Comparison of ENCODE assay signal across 34 cellular contexts in genomic region chr20:46268662-46269061, GRCh38. TPM values are rescaled to one million over a fixed set of nuclear protein-coding genes. Genes with fewer than 3 reads are reported as not detected.
"Had no signal": no experiment of that assay in that cellular context is flagged by ENCODE, and none has a peak within 500 bp of the region (broad histone marks: within the 10 kb centered on the region; RNA-seq: fewer than 3 reads in every experiment).

No MANE protein-coding gene starts in this region.

- H3K9me3 Mint-ChIP-seq: activated CD8-positive, alpha-beta T cell treated with anti-CD3 and anti-CD28 coated beads for 36 hours had no signal

- H3K4me1 ChIP-seq: ascending aorta had no signal

- H3K27ac ChIP-seq: ascending aorta, cardiac muscle cell, PC-9, RWPE1, VCaP had no signal

- H2AFZ ChIP-seq: PC-9 had no signal

- H3K4me3 ChIP-seq: ascending aorta, cardiac muscle cell, PC-9 had no signal

- H3K9me3 ChIP-seq: ascending aorta had no signal

- DNase-seq: activated CD4-positive, alpha-beta T cell treated with anti-CD3 and anti-CD28 coated beads, Interleukin-2, amount 10 ng/mL, durations not matched to agents 24 days and 14 days; activated CD4-positive, alpha-beta T cell treated with anti-CD3 and anti-CD28 coated beads, Interleukin-2, amount 50 U/mL, for 4 hours; activated CD8-positive, alpha-beta T cell treated with anti-CD3 and anti-CD28 coated beads for 36 hours; activated effector memory CD4-positive, alpha-beta T cell treated with anti-CD3 and anti-CD28 coated beads, Interleukin-2, amount 50 U/mL, for 16 hours; activated naive CD4-positive, alpha-beta T cell; activated naive CD4-positive, alpha-beta T cell treated with anti-CD3 and anti-CD28 coated beads, Interleukin-2, amount 50 U/mL, for 16 hours; activated naive CD8-positive, alpha-beta T cell treated with anti-CD3 and anti-CD28 coated beads for 36 hours; activated T-cell treated with anti-CD3 and anti-CD28 coated beads, Interleukin-2, amount 50 U/mL, for 1 hour; activated T-cell treated with anti-CD3 and anti-CD28 coated beads, Interleukin-2, amount 50 U/mL, for 72 hours; amniotic stem cell; NCI-H1105; NCI-H345; NCI-H524 treated with DMSO at 0.1 percent for 48 hours; NCI-H748 treated with DMSO at 0.1 percent for 48 hours; NK-92 treated with Interleukin-12 subunit alpha and Interleukin-12 subunit beta, amount 100 ng/mL, for 24 hours; PC-9; SIG-M5; T-helper 1 cell; T-helper 2 cell; T-helper 9 cell had no signal

- H3K4me1 Mint-ChIP-seq: activated CD4-positive, alpha-beta T cell treated with anti-CD3 and anti-CD28 coated beads, Interleukin-2, amount 10 ng/mL, durations not matched to agents 24 days and 14 days; activated naive CD8-positive, alpha-beta T cell treated with anti-CD3 and anti-CD28 coated beads for 36 hours; activated T-helper 17 cell treated with anti-CD3 and anti-CD28 coated beads, Interleukin-2, amount 50 U/mL, for 72 hours; central memory CD8-positive, alpha-beta T cell had no signal

- H3K4me2 ChIP-seq: PC-9 had no signal

- H3K27ac Mint-ChIP-seq: activated CD4-positive, alpha-beta T cell treated with anti-CD3 and anti-CD28 coated beads, Interleukin-2, amount 10 ng/mL, durations not matched to agents 24 days and 14 days; activated CD8-positive, alpha-beta T cell treated with anti-CD3 and anti-CD28 coated beads for 36 hours; activated naive CD8-positive, alpha-beta T cell treated with anti-CD3 and anti-CD28 coated beads for 36 hours; activated T-cell treated with anti-CD3 and anti-CD28 coated beads, Interleukin-2, amount 50 U/mL, for 72 hours; activated T-helper 17 cell treated with anti-CD3 and anti-CD28 coated beads, Interleukin-2, amount 50 U/mL, for 72 hours had no signal

- H3K4me3 Mint-ChIP-seq: activated CD4-positive, alpha-beta T cell treated with anti-CD3 and anti-CD28 coated beads, Interleukin-2, amount 10 ng/mL, durations not matched to agents 24 days and 14 days; activated CD8-positive, alpha-beta T cell treated with anti-CD3 and anti-CD28 coated beads for 36 hours; activated naive CD8-positive, alpha-beta T cell treated with anti-CD3 and anti-CD28 coated beads for 36 hours; activated T-cell treated with anti-CD3 and anti-CD28 coated beads, Interleukin-2, amount 50 U/mL, for 72 hours; activated T-helper 17 cell treated with anti-CD3 and anti-CD28 coated beads, Interleukin-2, amount 50 U/mL, for 72 hours; central memory CD8-positive, alpha-beta T cell had no signal

- ATAC-seq: activated CD8-positive, alpha-beta T cell treated with anti-CD3 and anti-CD28 coated beads for 36 hours; activated T-cell treated with anti-CD3 and anti-CD28 coated beads, Interleukin-2, amount 50 U/mL, for 72 hours; activated T-helper 17 cell treated with anti-CD3 and anti-CD28 coated beads, Interleukin-2, amount 50 U/mL, for 72 hours; Right ventricle myocardium inferior; SK-N-SH treated with all-trans-retinoic acid at 6 μM for 48 hours had no signal

- H3K27me3 ChIP-seq: ascending aorta, cardiac muscle cell had no signal

- FAIRE-seq: RCC 7860 had no signal

- H3K36me3 ChIP-seq: ascending aorta, cardiac muscle cell had no signal

RNA-seq across cellular contexts. Expression of gene CDH22, which starts 39.6 kb away (rescaled TPM):
- total RNA-seq: activated CD4-positive, alpha-beta T cell treated with anti-CD3 and anti-CD28 coated beads, Interleukin-2, amount 10 ng/mL, durations not matched to agents 24 days and 14 days; activated CD8-positive, alpha-beta memory T cell treated with anti-CD3 and anti-CD28 coated beads for 36 hours; activated CD8-positive, alpha-beta T cell treated with anti-CD3 and anti-CD28 coated beads for 36 hours; activated T-cell treated with anti-CD3 and anti-CD28 coated beads, Interleukin-2, amount 50 U/mL, for 72 hours; activated T-helper 17 cell treated with anti-CD3 and anti-CD28 coated beads, Interleukin-2, amount 50 U/mL, for 72 hours; ascending aorta; cardiac muscle cell; MCF 10A; NCI-H460; OCI-LY7; PC-9; SK-MEL-5 had no signal
- polyA plus RNA-seq: cardiac muscle cell had no signal
